In the genomic region with DNA sequence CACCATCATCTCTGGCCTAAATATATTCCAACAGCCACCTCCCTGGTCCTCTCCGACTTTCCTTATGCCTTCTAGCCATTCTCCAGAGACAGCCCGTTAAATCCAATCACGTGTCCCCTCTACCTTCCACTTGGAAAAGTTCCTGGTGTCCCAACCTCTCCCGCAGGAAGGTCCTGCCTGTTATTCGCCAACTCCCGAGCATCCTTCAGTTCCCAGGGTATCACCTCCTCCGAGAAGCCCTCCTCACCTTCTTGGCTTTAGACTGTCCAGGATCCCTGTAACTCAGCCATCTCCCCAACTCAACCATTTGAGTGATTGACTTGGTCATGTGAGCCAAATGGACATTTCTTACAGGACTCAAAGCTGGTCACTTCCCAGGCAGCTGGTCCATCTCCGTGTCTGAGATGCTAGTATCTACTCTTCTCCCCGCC, we compare ENCODE assay signal across 10 cellular contexts. TPM values are rescaled to one million over a fixed set of nuclear protein-coding genes. Genes with fewer than 3 reads are reported as not detected.
A peak's percentile ranks its signal among the peaks of the same experiment; 100 is the strongest.
DNase-seq lines count a peak whose midpoint lies in the region; ATAC-seq and TF ChIP-seq lines count a peak whose summit lies in the region.
"Had no signal": no experiment of that assay in that cellular context is flagged by ENCODE, and none has a peak within 500 bp of the region (broad histone marks: within the 10 kb centered on the region; RNA-seq: fewer than 3 reads in every experiment).

No MANE protein-coding gene starts in this region.

- H3K4me1 ChIP-seq in BE2C = peaks cover 25% of the 10 kb centered on the region

- DNase-seq in HFFc6 (no peak), hepatic stellate cell (ENCODE audit: low spot score) (peak; percentile 5), NCI-H510A (lab: John Stamatoyannopoulos, UW) (no peak), BE2C (no peak), NCI-H2081 (lab: John Stamatoyannopoulos, UW) (no peak)
- no peak for DNase-seq in activated CD4-positive, alpha-beta memory T cell treated with anti-CD3 and anti-CD28 coated beads, Interleukin-2, amount 10 ng/mL, durations not matched to agents 7 days and 5 days
- no peak for DNase-seq in stimulated activated effector memory CD8-positive, alpha-beta T cell treated with anti-CD3 and anti-CD28 coated beads, Interleukin-12 subunit alpha, Interleukin-12 subunit beta, amount 100 ng/mL, for 72 hours (ENCODE audit: low spot score in 2 of 2)
- DNase-seq: hippocampal formation had no signal

- H3K9me3 Mint-ChIP-seq in HFFc6 = no peaks in the 10 kb centered on the region
- H3K9me3 Mint-ChIP-seq in activated CD4-positive, alpha-beta memory T cell treated with anti-CD3 and anti-CD28 coated beads, Interleukin-2, amount 10 ng/mL, durations not matched to agents 7 days and 5 days = no peaks in the 10 kb centered on the region
- H3K9me3 Mint-ChIP-seq in stimulated activated effector memory CD8-positive, alpha-beta T cell treated with anti-CD3 and anti-CD28 coated beads, Interleukin-12 subunit alpha, Interleukin-12 subunit beta, amount 100 ng/mL, for 72 hours = no peaks in the 10 kb centered on the region

- TF ChIP-seq CTCF in HFFc6 (IDR thresholded peaks at IDR 0.05) (no peak), BE2C (IDR thresholded peaks at IDR 0.05; ENCODE audit: low read depth, low read length) (no peak)

- peak overlapping the region; percentile 100 for H3K27ac Mint-ChIP-seq in HFFc6
- no peak overlapping the region for H3K27ac Mint-ChIP-seq in activated CD4-positive, alpha-beta memory T cell treated with anti-CD3 and anti-CD28 coated beads, Interleukin-2, amount 10 ng/mL, durations not matched to agents 7 days and 5 days
- peak overlapping the region; percentile 100 for H3K27ac Mint-ChIP-seq in stimulated activated effector memory CD8-positive, alpha-beta T cell treated with anti-CD3 and anti-CD28 coated beads, Interleukin-12 subunit alpha, Interleukin-12 subunit beta, amount 100 ng/mL, for 72 hours

- CTCF ChIA-PET in activated CD4-positive, alpha-beta memory T cell treated with anti-CD3 and anti-CD28 coated beads, Interleukin-2, amount 10 ng/mL, durations not matched to agents 7 days and 5 days (lab: Charles Lee) = interaction anchor here (1.7 kb wide), 1 partner anchor 14 kb away, joined by 7 read pairs; no protein-coding TSS in a partner anchor

- H3K4me3 Mint-ChIP-seq in HFFc6 = peak overlapping the region; percentile 37
- peak overlapping the region; percentile 16 for H3K4me3 Mint-ChIP-seq in activated CD4-positive, alpha-beta memory T cell treated with anti-CD3 and anti-CD28 coated beads, Interleukin-2, amount 10 ng/mL, durations not matched to agents 7 days and 5 days
- H3K4me3 Mint-ChIP-seq in stimulated activated effector memory CD8-positive, alpha-beta T cell treated with anti-CD3 and anti-CD28 coated beads, Interleukin-12 subunit alpha, Interleukin-12 subunit beta, amount 100 ng/mL, for 72 hours = peak overlapping the region; percentile 96

- H3K27me3 Mint-ChIP-seq in HFFc6 (ENCODE audit: insufficient read depth) = peaks cover 2% of the 10 kb centered on the region
- H3K27me3 Mint-ChIP-seq in activated CD4-positive, alpha-beta memory T cell treated with anti-CD3 and anti-CD28 coated beads, Interleukin-2, amount 10 ng/mL, durations not matched to agents 7 days and 5 days = no peaks in the 10 kb centered on the region

- H3K27me3 ChIP-seq in BE2C = no peaks in the 10 kb centered on the region

- H3K4me3 ChIP-seq in BE2C (ENCODE audit: low read depth, low read length) = no peak overlapping the region

- no peaks in the 10 kb centered on the region for H3K36me3 ChIP-seq in BE2C

- POLR2A ChIA-PET in activated CD4-positive, alpha-beta memory T cell treated with anti-CD3 and anti-CD28 coated beads, Interleukin-2, amount 10 ng/mL, durations not matched to agents 7 days and 5 days (lab: Charles Lee) = interaction anchor here (0.6 to 3.3 kb wide), 6 partner anchors 9 to 117 kb away, joined by 3 to 73 read pairs (median 4); partner anchors contain the start of genes C19orf53 and ZSWIM4

- peaks cover 68% of the 10 kb centered on the region for H3K4me1 Mint-ChIP-seq in HFFc6 (ENCODE audit: low read depth)
- H3K4me1 Mint-ChIP-seq in activated CD4-positive, alpha-beta memory T cell treated with anti-CD3 and anti-CD28 coated beads, Interleukin-2, amount 10 ng/mL, durations not matched to agents 7 days and 5 days = peaks cover 54% of the 10 kb centered on the region
- peaks cover 57% of the 10 kb centered on the region for H3K4me1 Mint-ChIP-seq in stimulated activated effector memory CD8-positive, alpha-beta T cell treated with anti-CD3 and anti-CD28 coated beads, Interleukin-12 subunit alpha, Interleukin-12 subunit beta, amount 100 ng/mL, for 72 hours

- no peaks in the 10 kb centered on the region for H3K36me3 Mint-ChIP-seq in HFFc6 (ENCODE audit: low read depth)
- H3K36me3 Mint-ChIP-seq in activated CD4-positive, alpha-beta memory T cell treated with anti-CD3 and anti-CD28 coated beads, Interleukin-2, amount 10 ng/mL, durations not matched to agents 7 days and 5 days (ENCODE audit: low read depth) = no peaks in the 10 kb centered on the region
- H3K36me3 Mint-ChIP-seq in stimulated activated effector memory CD8-positive, alpha-beta T cell treated with anti-CD3 and anti-CD28 coated beads, Interleukin-12 subunit alpha, Interleukin-12 subunit beta, amount 100 ng/mL, for 72 hours = peaks cover 49% of the 10 kb centered on the region

- no peaks in the 10 kb centered on the region for H3K9me3 ChIP-seq in BE2C

- ATAC-seq in stimulated activated effector memory CD8-positive, alpha-beta T cell treated with anti-CD3 and anti-CD28 coated beads, Interleukin-12 subunit alpha, Interleukin-12 subunit beta, amount 100 ng/mL, for 72 hours = no peak
- ATAC-seq in GM21825 (IDR thresholded peaks at IDR 0.05; ENCODE audit: unreplicated experiment) = no peak

RNA-seq across cellular contexts. Expression of gene NANOS3, which starts 28.1 kb away (rescaled TPM):
- 1 to 10 TPM in 5 of 6 experiments, under 1 TPM in 1; 0.91 to 1.7 (median 1.4) TPM for total RNA-seq in HFFc6 (2021; fragmentation: NEBNext Ultra II Directional; extraction: Animal tissue kit (Norgen Biotek cat#: 25700))
- under 1 TPM; 0.65 to 0.95 TPM for total RNA-seq in activated CD4-positive, alpha-beta memory T cell treated with anti-CD3 and anti-CD28 coated beads, Interleukin-2, amount 10 ng/mL, durations not matched to agents 7 days and 5 days
- 3.6 TPM for polyA plus RNA-seq in BE2C (2012; ENCODE audit: insufficient read depth, insufficient read length, low read depth)
- total RNA-seq: NCI-H460 had no signal

RNA-seq across cellular contexts. Expression of gene ZSWIM4, which starts 53.6 kb away (rescaled TPM):
- 1 to 10 TPM; 5.0 to 6.0 (median 5.2) TPM for total RNA-seq in HFFc6 (2021; fragmentation: NEBNext Ultra II Directional; extraction: Animal tissue kit (Norgen Biotek cat#: 25700))
- 10 to 100 TPM; 10.1 to 10.4 TPM for total RNA-seq in activated CD4-positive, alpha-beta memory T cell treated with anti-CD3 and anti-CD28 coated beads, Interleukin-2, amount 10 ng/mL, durations not matched to agents 7 days and 5 days
- polyA plus RNA-seq in BE2C (2012; ENCODE audit: insufficient read depth, insufficient read length, low read depth) = 13.4 TPM

RNA-seq across cellular contexts. Expression of gene BRME1, which starts 57.1 kb away (rescaled TPM):
- total RNA-seq in HFFc6 (2021; fragmentation: NEBNext Ultra II Directional; extraction: Animal tissue kit (Norgen Biotek cat#: 25700)) = under 1 TPM; 0.37 to 0.67 (median 0.55) TPM
- 1 to 10 TPM; 3.8 to 4.4 TPM for total RNA-seq in activated CD4-positive, alpha-beta memory T cell treated with anti-CD3 and anti-CD28 coated beads, Interleukin-2, amount 10 ng/mL, durations not matched to agents 7 days and 5 days
- 3.8 TPM for polyA plus RNA-seq in BE2C (2012; ENCODE audit: insufficient read depth, insufficient read length, low read depth)

RNA-seq across cellular contexts. Expression of gene CC2D1A, which starts 57.2 kb away (rescaled TPM):
- total RNA-seq in HFFc6 (2021; fragmentation: NEBNext Ultra II Directional; extraction: Animal tissue kit (Norgen Biotek cat#: 25700)) = 10 to 100 TPM; 22.9 to 28.3 (median 25.5) TPM
- total RNA-seq in activated CD4-positive, alpha-beta memory T cell treated with anti-CD3 and anti-CD28 coated beads, Interleukin-2, amount 10 ng/mL, durations not matched to agents 7 days and 5 days = 10 to 100 TPM; 30.6 to 32.7 TPM
- polyA plus RNA-seq in BE2C (2012; ENCODE audit: insufficient read depth, insufficient read length, low read depth) = 20.2 TPM

Comparison
In these comparisons a context has a peak if more than half of its experiments do, and no peak if none do; other contexts are left out.
1. H3K4me3 Mint-ChIP-seq: peak in every context shown above with its lines; median percentile 96 in stimulated activated effector memory CD8-positive, alpha-beta T cell treated with anti-CD3 and anti-CD28 coated beads, Interleukin-12 subunit alpha, Interleukin-12 subunit beta, amount 100 ng/mL, for 72 hours; 37 in HFFc6; 16 in activated CD4-positive, alpha-beta memory T cell treated with anti-CD3 and anti-CD28 coated beads, Interleukin-2, amount 10 ng/mL, durations not matched to agents 7 days and 5 days.